Comparison of ENCODE assay signal across 1 cellular context in the genomic region with DNA sequence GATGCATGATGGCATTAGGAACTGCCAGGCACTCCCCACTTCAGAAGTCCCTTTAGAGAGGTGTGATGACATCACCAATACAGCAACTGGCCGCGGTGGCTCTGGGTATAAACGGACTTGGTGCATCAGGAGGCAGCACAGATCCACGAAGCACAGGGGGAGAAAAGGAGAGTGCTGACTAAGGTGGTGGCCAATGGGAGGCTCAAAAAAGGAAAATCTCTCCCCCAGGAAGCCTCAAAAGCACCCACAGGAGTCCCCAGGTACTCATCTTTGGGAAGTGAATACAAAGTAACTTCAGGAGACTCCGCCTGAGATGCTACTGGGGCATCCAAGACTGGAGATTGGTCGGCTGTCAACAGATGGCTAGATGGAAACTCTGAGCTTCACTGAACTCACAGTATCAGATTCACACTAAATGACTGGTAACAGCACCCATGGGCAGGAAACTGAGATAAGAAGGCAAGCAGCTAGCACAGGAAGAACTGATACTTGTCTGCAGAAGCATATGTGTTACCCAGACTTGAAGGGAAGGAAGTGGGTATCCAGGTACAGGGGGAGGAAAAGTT.
A peak's percentile ranks its signal among the peaks of the same experiment; 100 is the strongest.
TF ChIP-seq lines count a peak whose summit lies in the region.

No MANE protein-coding gene starts in this region.

TF ChIP-seq in GM12878, 131 proteins besides CTCF, POLR2A, EP300 and RAD21:
- TF ChIP-seq SPI1 (IDR thresholded peaks at IDR 0.05; ENCODE audit: borderline replicate concordance, insufficient read depth, low read depth, low read length) (peak; percentile 22; the same call in 1 of the 2 replicates), PAX8 (IDR thresholded peaks at IDR 0.05) (no peak), JUNB (IDR thresholded peaks at IDR 0.05) (peak; percentile 15; the same call in 1 of the 2 replicates), EED (IDR thresholded peaks at IDR 0.05; ENCODE audit: low read depth) (peak; percentile 41), HDAC6 (IDR thresholded peaks at IDR 0.05; ENCODE audit: unreplicated experiment) (no peak), ETV6 (conservative IDR thresholded peaks at IDR 0.05 in 1 of 2, IDR thresholded peaks at IDR 0.05 in 1 of 2; ENCODE audit: borderline replicate concordance in 1 of 2, low read depth in 1 of 2) (peak in 1 of 2 experiments; percentile 77; a peak in 2 of 4 replicates), NR2C2 (IDR thresholded peaks at IDR 0.05; ENCODE audit: borderline replicate concordance, control insufficient read depth, insufficient read length, low read depth) (no peak), ATF7 (IDR thresholded peaks at IDR 0.05; ENCODE audit: low read depth) (peak; percentile 31; the same call in 1 of the 2 replicates)
